25 cellular contexts compared by ENCODE assay signal in genomic region chr7:147509052-147509480, GRCh38.
A peak's percentile ranks its signal among the peaks of the same experiment; 100 is the strongest.
DNase-seq lines count a peak whose midpoint lies in the region; ATAC-seq, FAIRE-seq and TF ChIP-seq lines count a peak whose summit lies in the region.
"Had no signal": no experiment of that assay in that cellular context is flagged by ENCODE, and none has a peak within 500 bp of the region (broad histone marks: within the 10 kb centered on the region; RNA-seq: fewer than 3 reads in every experiment).

No MANE protein-coding gene starts in this region.

- H3K36me3 ChIP-seq in brain microvascular endothelial cell (replicated peaks) (no peaks in the 10 kb centered on the region), gastroesophageal sphincter (no peaks in the 10 kb centered on the region), esophagus squamous epithelium (no peaks in the 10 kb centered on the region)
- H3K36me3 ChIP-seq: thoracic aorta had no signal

- no peaks in the 10 kb centered on the region for H3K9me3 ChIP-seq in A549
- no peaks in the 10 kb centered on the region for H3K9me3 ChIP-seq in gastroesophageal sphincter
- H3K9me3 ChIP-seq in esophagus squamous epithelium = peaks cover 0 to 5% (median 0%) of the 10 kb centered on the region in 3 donors
- H3K9me3 ChIP-seq: psoas muscle, thoracic aorta had no signal

- ATAC-seq in A549 (peak; percentile 59; a peak in 3 of 6 replicates), HG03571 (IDR thresholded peaks at IDR 0.05; ENCODE audit: unreplicated experiment) (no peak), gastroesophageal sphincter (no peak)
- ATAC-seq: naive thymus-derived CD8-positive, alpha-beta T cell; psoas muscle had no signal

- TF ChIP-seq EP300 in A549 (IDR thresholded peaks at IDR 0.05) (peak in 1 of 2 experiments; percentile 64; a peak in 1 of 5 replicates), gastroesophageal sphincter (IDR thresholded peaks at IDR 0.05) (no peak)

- intact Hi-C loops in esophagus squamous epithelium (cut with DNase I) = no loop called here

- peak overlapping the region; percentile 29 for H3K4me2 ChIP-seq in A549

- H3K4me3 ChIP-seq in A549 (no peak overlapping the region), brain microvascular endothelial cell (ENCODE audit: low read depth, low read length) (no peak overlapping the region), gastroesophageal sphincter (no peak overlapping the region), esophagus squamous epithelium (no peak overlapping the region)
- H3K4me3 ChIP-seq: lung, psoas muscle, thoracic aorta had no signal

- DNase-seq in A549 (ENCODE audit: low read depth in 1 of 2, low spot score in 1 of 2) (peak in 1 of 2 experiments; percentile 11), HCEC 1CT (peak; percentile 34), brain microvascular endothelial cell (peak; percentile 7), left kidney (ENCODE audit: low read depth, low spot score) (peak; percentile 30), KG1 (lab: John Stamatoyannopoulos, UW) (no peak), esophagus squamous epithelium (lab: John Stamatoyannopoulos, UW) (no peak)
- DNase-seq: activated CD4-positive, alpha-beta T cell treated with anti-CD3 and anti-CD28 coated beads, Interleukin-2, amount 50 U/mL, for 4 hours; activated naive CD4-positive, alpha-beta T cell treated with anti-CD3 and anti-CD28 coated beads for 36 hours; CD4-positive, alpha-beta T cell; DMS53; naive thymus-derived CD8-positive, alpha-beta T cell; NCI-H2029; NCI-H446 treated with DMSO at 0.1 percent for 48 hours; NK-92 treated with Interleukin-12 subunit alpha and Interleukin-12 subunit beta, amount 100 ng/mL, for 24 hours; psoas muscle; T-helper 1 cell had no signal

- peak overlapping the region; percentile 59 to 78; a peak in 5 of 6 replicates for H3K27ac ChIP-seq in A549
- H3K27ac ChIP-seq in brain microvascular endothelial cell = peak overlapping the region; percentile 61
- no peak overlapping the region for H3K27ac ChIP-seq in gastroesophageal sphincter
- H3K27ac ChIP-seq in esophagus squamous epithelium = no peak overlapping the region
- H3K27ac ChIP-seq: psoas muscle, thoracic aorta, VCaP had no signal

- TF ChIP-seq POLR2A in A549 (IDR thresholded peaks at IDR 0.05; ENCODE audit: low read length) (no peak), gastroesophageal sphincter (IDR thresholded peaks at IDR 0.05) (no peak), esophagus squamous epithelium (IDR thresholded peaks at IDR 0.05) (no peak)

- FAIRE-seq in A549 (lab: Jason Lieb, UNC) = no peak
- FAIRE-seq: A204.1, endothelial cell of umbilical vein, GM18507, H1 had no signal

- H3K4me1 ChIP-seq in A549 (peaks cover 5% of the 10 kb centered on the region; the same call in 1 of the 3 replicates), gastroesophageal sphincter (no peaks in the 10 kb centered on the region), esophagus squamous epithelium (no peaks in the 10 kb centered on the region)
- H3K4me1 ChIP-seq: psoas muscle had no signal

- in situ Hi-C loops in brain microvascular endothelial cell (cut with HindIII; ENCODE audit: low pct_ligation_motif_present, low sequenced_read_pairs) = no loop called here

- POLR2A ChIA-PET in A549 (lab: Yijun Ruan, JAX) = no interaction called here

- 2% methylated on average over 3 of the region's 3 CpGs for WGBS in A549 (ENCODE audit: missing lambda C conversion rate)
- WGBS in gastroesophageal sphincter (ENCODE audit: low coverage in 1 of 2), 2 donors = 49 to 50% methylated on average over 3 of the region's 3 CpGs
- WGBS in esophagus squamous epithelium, 2 donors = 28 to 42% methylated on average over 3 of the region's 3 CpGs

- CTCF ChIA-PET in A549 (lab: Yijun Ruan, JAX) = no interaction called here

- no peak for TF ChIP-seq RAD21 in A549 (conservative IDR thresholded peaks at IDR 0.05 in 1 of 2, IDR thresholded peaks at IDR 0.05 in 1 of 2)

- no peak for TF ChIP-seq CTCF in A549 (IDR thresholded peaks at IDR 0.05)
- TF ChIP-seq CTCF in brain microvascular endothelial cell (IDR thresholded peaks at IDR 0.05; ENCODE audit: low read depth, low read length, missing control alignments) = no peak
- no peak for TF ChIP-seq CTCF in gastroesophageal sphincter (IDR thresholded peaks at IDR 0.05)
- TF ChIP-seq CTCF in esophagus squamous epithelium (IDR thresholded peaks at IDR 0.05) = no peak

- H3K27me3 ChIP-seq in brain microvascular endothelial cell (replicated peaks) (no peaks in the 10 kb centered on the region), gastroesophageal sphincter (no peaks in the 10 kb centered on the region), esophagus squamous epithelium (no peaks in the 10 kb centered on the region)

TF ChIP-seq in A549, 52 proteins besides CTCF, POLR2A, EP300 and RAD21:
- TF ChIP-seq HDAC2 (IDR thresholded peaks at IDR 0.05) (no peak), JUNB (IDR thresholded peaks at IDR 0.05) (peak; percentile 36; the same call in 1 of the 2 replicates), NFE2L2 (conservative IDR thresholded peaks at IDR 0.05; ENCODE audit: low read length) (no peak), TP53 (CRISPR knock-in tag; IDR thresholded peaks at IDR 0.05) (no peak), NR3C1 (IDR thresholded peaks at IDR 0.05) (no peak)
TF ChIP-seq in A549: peak in this region for 1.

Comparison
In these comparisons a context has a peak if more than half of its experiments do, and no peak if none do; other contexts are left out.
1. ATAC-seq: peak in A549 (2 of 2); none in HG03571 (single experiment) and gastroesophageal sphincter (single experiment).
2. DNase-seq: peak in HCEC 1CT (single experiment), brain microvascular endothelial cell (single experiment) and left kidney (single experiment); none in KG1 (single experiment) and esophagus squamous epithelium (single experiment).
3. H3K27ac ChIP-seq: peak in A549 (2 of 2) and brain microvascular endothelial cell (single experiment); none in gastroesophageal sphincter (0 of 4) and esophagus squamous epithelium (0 of 4).